Comparison of ENCODE assay signal across 10 cellular contexts in the genomic region with DNA sequence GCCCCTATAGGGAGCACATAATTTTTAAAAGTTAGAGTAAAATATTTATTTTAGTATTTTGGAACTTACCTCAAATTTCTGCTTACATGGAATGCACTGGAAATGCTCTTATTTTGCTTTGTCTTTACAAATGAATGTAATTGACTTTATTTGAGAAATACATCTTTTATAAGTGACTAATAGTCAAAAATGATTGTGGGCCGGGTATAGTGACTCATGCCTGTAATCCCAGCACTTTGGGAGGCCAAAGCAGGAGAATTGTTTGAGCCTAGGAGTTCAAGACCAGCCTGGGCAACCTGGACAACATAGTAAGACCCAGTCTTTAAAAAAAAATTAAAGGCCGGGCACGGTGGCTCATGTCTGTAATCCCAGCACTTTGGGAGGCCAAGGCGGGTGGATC.
"Had no signal": no experiment of that assay in that cellular context is flagged by ENCODE, and none has a peak within 500 bp of the region (broad histone marks: within the 10 kb centered on the region; RNA-seq: fewer than 3 reads in every experiment).

No MANE protein-coding gene starts in this region.

- H3K27ac ChIP-seq: left lung had no signal

- H3K27me3 ChIP-seq: left lung had no signal

- H3K9me3 ChIP-seq: left lung had no signal

- DNase-seq: activated naive CD4-positive, alpha-beta T cell treated with Interleukin-2 at 50 U/mL for 16 hours; anterior cingulate cortex; erythroblast; kidney; left lung; naive thymus-derived CD8-positive, alpha-beta T cell; nucleus accumbens; posterior cingulate gyrus; retina; stimulated activated CD4-positive, alpha-beta T cell treated with anti-CD3 and anti-CD28 coated beads, Interleukin-2, amount 100 ng/mL, for 48 hours had no signal

- H3K4me3 ChIP-seq: left lung had no signal
